ENCODE assay signal across 8 cellular contexts in genomic region chr14:21106506-21107359, GRCh38. TPM values are rescaled to one million over a fixed set of nuclear protein-coding genes. Genes with fewer than 3 reads are reported as not detected.
A peak's percentile ranks its signal among the peaks of the same experiment; 100 is the strongest.
DNase-seq lines count a peak whose midpoint lies in the region; ATAC-seq and TF ChIP-seq lines count a peak whose summit lies in the region.

No MANE protein-coding gene starts in this region.

- BruUV-seq in HCT116 (replicated peaks; lab: Mats Ljungman, UMichigan) = no TSS peak

- peak; percentile 80 for TF ChIP-seq RAD21 in HCT116 (IDR thresholded peaks at IDR 0.05; ENCODE audit: low read depth)

- RAD21 ChIA-PET in HCT116 (lab: Charles Lee; ENCODE audit: low non-redundant PET in 1 of 2, low total read pairs in 2 of 2, uncharacterized antibody in 2 of 2, unreplicated experiment in 2 of 2) = interaction anchor here in 1 of 2 experiments (0.8 kb wide), 1 partner anchor 30 kb away, joined by 3 read pairs; no protein-coding TSS in a partner anchor

- no peaks in the 10 kb centered on the region for H3K36me3 Mint-ChIP-seq in activated CD8-positive, alpha-beta T cell treated with anti-CD3 and anti-CD28 coated beads for 36 hours (ENCODE audit: low read depth)

- H3K4me1 ChIP-seq in HCT116 (ENCODE audit: control insufficient read depth in 1 of 2, insufficient read depth in 2 of 2, low read length in 2 of 2) = peaks cover 47 to 62% of the 10 kb centered on the region in 2 experiments

- peaks cover 34% of the 10 kb centered on the region for H3K4me1 Mint-ChIP-seq in activated CD8-positive, alpha-beta T cell treated with anti-CD3 and anti-CD28 coated beads for 36 hours (ENCODE audit: low read depth)

- H3K4me3 Mint-ChIP-seq in activated CD8-positive, alpha-beta T cell treated with anti-CD3 and anti-CD28 coated beads for 36 hours = no peak overlapping the region

- H3K79me2 ChIP-seq in HCT116 (ENCODE audit: insufficient read depth, low read length) = no peaks in the 10 kb centered on the region

- no peaks in the 10 kb centered on the region for H3K9me3 ChIP-seq in HCT116 (ENCODE audit: control insufficient read depth in 1 of 2, insufficient read depth in 1 of 2, low read depth in 1 of 2, low read length in 2 of 2)

- no peaks in the 10 kb centered on the region for H3K27me3 Mint-ChIP-seq in activated CD8-positive, alpha-beta T cell treated with anti-CD3 and anti-CD28 coated beads for 36 hours

- ATAC-seq in HCT116 (peak; percentile 48), GM19035 (IDR thresholded peaks at IDR 0.05; ENCODE audit: unreplicated experiment) (no peak)
- no peak for ATAC-seq in activated CD8-positive, alpha-beta T cell treated with anti-CD3 and anti-CD28 coated beads for 36 hours

- H3K27me3 ChIP-seq in HCT116 (ENCODE audit: insufficient read depth, low read length) = no peaks in the 10 kb centered on the region

- no peak for TF ChIP-seq POLR2A in HCT116 (IDR thresholded peaks at IDR 0.05; ENCODE audit: borderline replicate concordance, extremely low read depth, insufficient read depth, insufficient read length)

- TF ChIP-seq CTCF in HCT116 (IDR thresholded peaks at IDR 0.05 in 2 of 3, conservative IDR thresholded peaks at IDR 0.05 in 1 of 3; ENCODE audit: borderline replicate concordance in 1 of 3, insufficient read depth in 1 of 3, low read depth in 2 of 3, low read length in 2 of 3) = peak; percentile 80 to 97 (median 91)
- TF ChIP-seq CTCF in activated CD8-positive, alpha-beta T cell treated with anti-CD3 and anti-CD28 coated beads for 36 hours (IDR thresholded peaks at IDR 0.05) = peak; percentile 81

- no peaks in the 10 kb centered on the region for H4K20me1 ChIP-seq in HCT116 (ENCODE audit: insufficient read depth)

- CTCF ChIA-PET in HCT116 (lab: Charles Lee) = interaction anchor here (0.8 to 3.0 kb wide), 8 partner anchors 11 to 132 kb away, joined by 3 to 59 read pairs (median 8); no protein-coding TSS in a partner anchor
- CTCF ChIA-PET in activated CD8-positive, alpha-beta T cell treated with anti-CD3 and anti-CD28 coated beads for 36 hours (lab: Charles Lee) = interaction anchor here (0.8 to 13.2 kb wide), 10 partner anchors 12 to 249 kb away, joined by 3 to 267 read pairs (median 10); no protein-coding TSS in a partner anchor

- H3K4me2 ChIP-seq in HCT116 (ENCODE audit: low read length) = peak overlapping the region; percentile 66

- H3K27ac Mint-ChIP-seq in activated CD8-positive, alpha-beta T cell treated with anti-CD3 and anti-CD28 coated beads for 36 hours = peak overlapping the region; percentile 21

- peak overlapping the region; percentile 22; the same call in 1 of the 2 replicates for H3K9ac ChIP-seq in HCT116 (ENCODE audit: low read length)

- POLR2A ChIA-PET in HCT116 (lab: Charles Lee) = interaction anchor here (2.0 kb wide), 1 partner anchor 92 kb away, joined by 4 read pairs; no protein-coding TSS in a partner anchor
- POLR2A ChIA-PET in activated CD8-positive, alpha-beta T cell treated with anti-CD3 and anti-CD28 coated beads for 36 hours (lab: Charles Lee) = interaction anchor here (1.1 kb wide), 1 partner anchor 19 kb away, joined by 3 read pairs; no protein-coding TSS in a partner anchor

- peak overlapping the region in 1 of 2 experiments; percentile 13; a peak in 1 of 4 replicates for H3K4me3 ChIP-seq in HCT116 (replicated peaks in 1 of 2; ENCODE audit: low read depth in 1 of 2, low read length in 2 of 2)

- no peaks in the 10 kb centered on the region for H3K9me2 ChIP-seq in HCT116 (ENCODE audit: insufficient read depth)

- no peaks in the 10 kb centered on the region for H3K9me3 Mint-ChIP-seq in activated CD8-positive, alpha-beta T cell treated with anti-CD3 and anti-CD28 coated beads for 36 hours

- H2AFZ ChIP-seq in HCT116 (ENCODE audit: low read depth, low read length, poor library complexity, severe bottlenecking) = peak overlapping the region; percentile 97

- H3K27ac ChIP-seq in HCT116 (ENCODE audit: low read depth, low read length) = peak overlapping the region; percentile 67

- DNase-seq in AG20443 (ENCODE audit: low spot score) (peak; percentile 81), HCT116 (ENCODE audit: low read depth, low spot score) (peak; percentile 79), NCI-H526 treated with DMSO at 0.1 percent for 48 hours (lab: John Stamatoyannopoulos, UW) (peak; percentile 20), ecto neural progenitor cell (ENCODE audit: low spot score) (peak; percentile 88), medulla oblongata (ENCODE audit: extremely low spot score) (peak; percentile 91)
- peak; percentile 90 for DNase-seq in activated CD8-positive, alpha-beta T cell treated with anti-CD3 and anti-CD28 coated beads for 36 hours
- peak in 2 of 3 experiments; percentile 50 to 62 for DNase-seq in stimulated activated CD4-positive, alpha-beta T cell treated with anti-CD3 and anti-CD28 coated beads, TNF-alpha, amount 100 ng/mL, for 4 hours (ENCODE audit: low read depth in 3 of 3)

- H3K36me3 ChIP-seq in HCT116 (ENCODE audit: control insufficient read depth in 1 of 2, insufficient read depth in 2 of 2, low read length in 2 of 2) = no peaks in the 10 kb centered on the region

- intact Hi-C loops in HCT116 (cut with micrococcal nuclease) = loop anchor here (1.0 to 10.0 kb wide), 2 partner anchors 92 to 252 kb away; no protein-coding TSS in a partner anchor
- intact Hi-C loops in activated CD8-positive, alpha-beta T cell treated with anti-CD3 and anti-CD28 coated beads for 36 hours (cut with micrococcal nuclease) = loop anchor here (2.0 kb wide), 1 partner anchor 38 kb away; no protein-coding TSS in a partner anchor

TF ChIP-seq in HCT116, 20 proteins besides CTCF, POLR2A, EP300 and RAD21 (continues in another document):
- TF ChIP-seq YY1 (IDR thresholded peaks at IDR 0.05; ENCODE audit: extremely low read depth, insufficient replicate concordance, low read depth, low read length) (peak; percentile 86), SRF (IDR thresholded peaks at IDR 0.05; ENCODE audit: low read depth) (no peak), POLR2AphosphoS5 (IDR thresholded peaks at IDR 0.05; ENCODE audit: low read depth, low read length) (0 out of 2 replicates have a peak, but pooled peaks have one; percentile 13), CEBPB (IDR thresholded peaks at IDR 0.05; ENCODE audit: low read depth) (no peak), ZBTB33 (IDR thresholded peaks at IDR 0.05; ENCODE audit: extremely low read depth, insufficient replicate concordance, low read length) (no peak), ELF1 (IDR thresholded peaks at IDR 0.05; ENCODE audit: borderline replicate concordance, low read depth) (no peak), JUND (IDR thresholded peaks at IDR 0.05) (no peak), EZH2 (IDR thresholded peaks at IDR 0.05) (no peak), REST (IDR thresholded peaks at IDR 0.05; ENCODE audit: low read depth) (no peak)

RNA-seq across cellular contexts. Expression of gene TMEM253, which starts 5.9 kb away (rescaled TPM):
- total RNA-seq in HCT116 (2021; ENCODE audit: unreplicated experiment) = 0.59 TPM
- 0.29 and 0.52 TPM in 2 replicates for polyA plus RNA-seq in HCT116 (2012)
- not detected for total RNA-seq in activated CD8-positive, alpha-beta T cell treated with anti-CD3 and anti-CD28 coated beads for 36 hours

RNA-seq across cellular contexts. Expression of gene ZNF219, which starts 8.3 kb away (rescaled TPM):
- 16.6 TPM for total RNA-seq in HCT116 (2021; ENCODE audit: unreplicated experiment)
- 10.6 and 13.3 TPM in 2 replicates for polyA plus RNA-seq in HCT116 (2012)
- 1 to 10 TPM; 7.2 to 8.2 TPM for total RNA-seq in activated CD8-positive, alpha-beta T cell treated with anti-CD3 and anti-CD28 coated beads for 36 hours

RNA-seq across cellular contexts. Expression of gene ARHGEF40, which starts 36.6 kb away (rescaled TPM):
- 6.3 TPM for total RNA-seq in HCT116 (2021; ENCODE audit: unreplicated experiment)
- 4.3 and 4.7 TPM in 2 replicates for polyA plus RNA-seq in HCT116 (2012)
- total RNA-seq in activated CD8-positive, alpha-beta T cell treated with anti-CD3 and anti-CD28 coated beads for 36 hours = under 1 TPM; 0.18 to 0.23 TPM

RNA-seq across cellular contexts. Expression of gene RNASE8, which starts 49.1 kb away (rescaled TPM):
- total RNA-seq in HCT116 (2021; ENCODE audit: unreplicated experiment) = not detected
- not detected in 2 replicates for polyA plus RNA-seq in HCT116 (2012)
- total RNA-seq in activated CD8-positive, alpha-beta T cell treated with anti-CD3 and anti-CD28 coated beads for 36 hours = not detected

RNA-seq across cellular contexts. Expression of gene OR5AU1, which starts 49.1 kb away (rescaled TPM):
- total RNA-seq in HCT116 (2021; ENCODE audit: unreplicated experiment) = not detected
- not detected in 2 replicates for polyA plus RNA-seq in HCT116 (2012)
- total RNA-seq in activated CD8-positive, alpha-beta T cell treated with anti-CD3 and anti-CD28 coated beads for 36 hours = under 1 TPM in 1 of 2 experiments, not detected in 1; 0.07 TPM

Comparison
In these comparisons a context has a peak if more than half of its experiments do, and no peak if none do; other contexts are left out.
1. DNase-seq: peak in every context shown above with its lines; median percentile 91 in medulla oblongata; 90 in activated CD8-positive, alpha-beta T cell treated with anti-CD3 and anti-CD28 coated beads for 36 hours; 88 in ecto neural progenitor cell; 81 in AG20443; 79 in HCT116; 56 in stimulated activated CD4-positive, alpha-beta T cell treated with anti-CD3 and anti-CD28 coated beads, TNF-alpha, amount 100 ng/mL, for 4 hours; 20 in NCI-H526 treated with DMSO at 0.1 percent for 48 hours.